In genomic region chr9:89309608-89310485, GRCh38 we compare ENCODE assay signal across 8 cellular contexts. TPM values are rescaled to one million over a fixed set of nuclear protein-coding genes. Genes with fewer than 3 reads are reported as not detected.
A peak's percentile ranks its signal among the peaks of the same experiment; 100 is the strongest.
DNase-seq lines count a peak whose midpoint lies in the region; ATAC-seq, FAIRE-seq and TF ChIP-seq lines count a peak whose summit lies in the region.

No MANE protein-coding gene starts in this region.

- intact Hi-C loops in endothelial cell of umbilical vein (cut with micrococcal nuclease), result loop anchor here (1.0 to 10.0 kb wide), 5 partner anchors 8 to 923 kb away; partner anchors contain the start of genes SECISBP2 and SPIN1

- H3K9me3 ChIP-seq in endothelial cell of umbilical vein (replicated peaks; ENCODE audit: control insufficient read depth, insufficient read depth, low read length) (no peaks in the 10 kb centered on the region), neutrophil (no peaks in the 10 kb centered on the region)

- CTCF ChIA-PET in T-cell (lab: Charles Lee) (interaction anchor here in 1 of 2 donors (0.8 kb wide), 1 partner anchor 9 kb away, joined by 5 read pairs; the partner anchor contains the start of gene SECISBP2), endothelial cell of umbilical vein (lab: Charles Lee) (interaction anchor here (1.3 kb wide), 1 partner anchor 31 kb away, joined by 4 read pairs; no protein-coding TSS in a partner anchor)

- H2AFZ ChIP-seq in endothelial cell of umbilical vein (ENCODE audit: low read depth, low read length), result no peak overlapping the region

- peak overlapping the region; percentile 84 to 97 (median 95) for H3K4me3 Mint-ChIP-seq in T-cell

- H3K4me1 ChIP-seq in endothelial cell of umbilical vein (ENCODE audit: control insufficient read depth, extremely low read depth, insufficient read depth, low read length) (peaks cover 25% of the 10 kb centered on the region), neutrophil (ENCODE audit: control insufficient read depth in 1 of 2, insufficient read depth in 1 of 2, low read depth in 1 of 2, low read length in 1 of 2) (peaks cover 41 to 50% of the 10 kb centered on the region in 2 experiments)

- H3K9me3 Mint-ChIP-seq in T-cell, result no peaks in the 10 kb centered on the region

- POLR2A ChIA-PET in T-cell (lab: Charles Lee), result interaction anchor here in 1 of 2 donors (0.5 kb wide), 1 partner anchor 775 kb away, joined by 3 read pairs; the partner anchor contains the start of gene NXNL2
- POLR2A ChIA-PET in endothelial cell of umbilical vein (lab: Charles Lee), result interaction anchor here (0.6 kb wide), 1 partner anchor 9 kb away, joined by 3 read pairs; the partner anchor contains the start of gene SECISBP2

- dilution Hi-C loops in endothelial cell of umbilical vein (cut with MboI; ENCODE audit: extremely low pct_ligation_motif_present, low sequenced_read_pairs), result no loop called here

- no peaks in the 10 kb centered on the region for H4K20me1 ChIP-seq in endothelial cell of umbilical vein (replicated peaks; ENCODE audit: control insufficient read depth, extremely low read depth, insufficient read depth, low read length)

- H3K4me3 ChIP-seq in endothelial cell of umbilical vein (replicated peaks in 1 of 3; ENCODE audit: insufficient read depth in 1 of 3, low read depth in 1 of 3, low read length in 3 of 3) (peak overlapping the region; percentile 41 to 70 (median 54)), neutrophil (ENCODE audit: low read depth in 1 of 2, low read length in 1 of 2) (peak overlapping the region; percentile 77 to 87)

- peak; percentile 28 for FAIRE-seq in endothelial cell of umbilical vein (lab: Jason Lieb, UNC)

- BruUV-seq in endothelial cell of umbilical vein (replicated peaks; lab: Mats Ljungman, UMichigan), result TSS peak; percentile 81

- H3K79me2 ChIP-seq in endothelial cell of umbilical vein (ENCODE audit: control insufficient read depth, insufficient read depth, low read length), result peaks cover 38% of the 10 kb centered on the region

- H3K36me3 Mint-ChIP-seq in T-cell, result peaks cover 3% of the 10 kb centered on the region

- ATAC-seq in T-cell (replicated peaks in 1 of 4), result no peak
- no peak for ATAC-seq in HG02840 (IDR thresholded peaks at IDR 0.05; ENCODE audit: low FRiP score, unreplicated experiment)
- no peak for ATAC-seq in GM21737 (IDR thresholded peaks at IDR 0.05; ENCODE audit: unreplicated experiment)

- H3K9me1 ChIP-seq in endothelial cell of umbilical vein (replicated peaks; ENCODE audit: control insufficient read depth, extremely low read depth, insufficient read depth, low read length), result no peaks in the 10 kb centered on the region

- peak overlapping the region; percentile 90 for H3K4me2 ChIP-seq in endothelial cell of umbilical vein (ENCODE audit: insufficient read depth, low read length)

- DNase-seq in NCI-H2227 (lab: John Stamatoyannopoulos, UW; ENCODE audit: unreplicated experiment) (peak; percentile 4), NCI-H2227 treated with DMSO at 0.1 percent for 48 hours (lab: John Stamatoyannopoulos, UW) (no peak), T-cell (no peak), endothelial cell of umbilical vein (ENCODE audit: low read depth, low spot score) (peak; percentile 37), NCI-H1417 treated with DMSO at 0.1 percent for 48 hours (lab: John Stamatoyannopoulos, UW) (no peak)

- peaks cover 16 to 42% (median 34%) of the 10 kb centered on the region in 3 donors for H3K4me1 Mint-ChIP-seq in T-cell

- no peaks in the 10 kb centered on the region for H3K27me3 Mint-ChIP-seq in T-cell

- peak; percentile 49 for TF ChIP-seq POLR2A in endothelial cell of umbilical vein (IDR thresholded peaks at IDR 0.05; ENCODE audit: low read depth, low read length)

- H3K9ac ChIP-seq in endothelial cell of umbilical vein (replicated peaks; ENCODE audit: extremely low read depth, insufficient read depth, low read length), result peak overlapping the region; percentile 98

- no peaks in the 10 kb centered on the region for H3K27me3 ChIP-seq in endothelial cell of umbilical vein (ENCODE audit: control insufficient read depth in 2 of 2, insufficient read depth in 2 of 2, low read length in 2 of 2)
- H3K27me3 ChIP-seq in neutrophil, result no peaks in the 10 kb centered on the region

- H3K36me3 ChIP-seq in endothelial cell of umbilical vein (ENCODE audit: control insufficient read depth in 2 of 2, extremely low read depth in 1 of 2, insufficient read depth in 2 of 2, low read length in 2 of 2) (peaks cover 0 to under 1% of the 10 kb centered on the region in 2 experiments), neutrophil (no peaks in the 10 kb centered on the region)

- TF ChIP-seq CTCF in endothelial cell of umbilical vein (IDR thresholded peaks at IDR 0.05; ENCODE audit: extremely low read depth in 1 of 2, insufficient read depth in 1 of 2, low read depth in 1 of 2, low read length in 2 of 2), result no peak
- TF ChIP-seq CTCF in neutrophil (IDR thresholded peaks at IDR 0.05), result no peak

- H3K27ac ChIP-seq in endothelial cell of umbilical vein (ENCODE audit: insufficient read depth, low read depth, low read length), result peak overlapping the region; percentile 98
- H3K27ac ChIP-seq in neutrophil, result peak overlapping the region; percentile 97

- H3K27ac Mint-ChIP-seq in T-cell, result peak overlapping the region; percentile 90 to 98

TF ChIP-seq in endothelial cell of umbilical vein, 7 proteins besides CTCF, POLR2A, EP300 and RAD21:
- no peak for TF ChIP-seq FOS (IDR thresholded peaks at IDR 0.05; ENCODE audit: borderline replicate concordance, insufficient read depth, low read length)
- TF ChIP-seq GATA2 (IDR thresholded peaks at IDR 0.05; ENCODE audit: insufficient read depth, insufficient read length, low read depth, low read length), result no peak
- no peak for TF ChIP-seq JUN (IDR thresholded peaks at IDR 0.05; ENCODE audit: borderline replicate concordance, insufficient read depth, insufficient read length, low read depth)
- TF ChIP-seq POLR2AphosphoS5 (IDR thresholded peaks at IDR 0.05; ENCODE audit: insufficient read depth, low read depth, low read length), result peak; percentile 59

RNA-seq across cellular contexts. Expression of gene CKS2, which starts 1.1 kb away (rescaled TPM):
- total RNA-seq in T-cell (10 to 100 TPM in 1 of 5 donors, 1 to 10 TPM in 4; 8.6 to 13.1 (median 9.2) TPM), endothelial cell of umbilical vein (149 and 153 TPM in 2 replicates)
- 269 and 302 TPM in 2 replicates for polyA plus RNA-seq in endothelial cell of umbilical vein
- polyA plus RNA-seq in endothelial cell of umbilical vein (2011; cell fraction: cytosol; rRNA removed), result 415 TPM in 2 replicates
- polyA plus RNA-seq in endothelial cell of umbilical vein (2011; cell fraction: nucleus; rRNA removed), result 154 and 164 TPM in 2 replicates
- 219 and 459 TPM in 2 replicates for polyA plus RNA-seq in endothelial cell of umbilical vein (2012)
- polyA minus RNA-seq in endothelial cell of umbilical vein, result 80.2 and 88.4 TPM in 2 replicates
- polyA minus RNA-seq in endothelial cell of umbilical vein (2011; cell fraction: cytosol; rRNA and poly(A)+ RNA removed), result 155 TPM
- polyA minus RNA-seq in endothelial cell of umbilical vein (2011; cell fraction: nucleus; rRNA and poly(A)+ RNA removed), result 19.5 and 25.2 TPM in 2 replicates

RNA-seq across cellular contexts. Expression of gene SECISBP2, which starts 8.5 kb away (rescaled TPM):
- 100 to 1,000 TPM in 2 of 5 donors, 10 to 100 TPM in 3; 78.8 to 132 (median 87.5) TPM for total RNA-seq in T-cell
- total RNA-seq in endothelial cell of umbilical vein, result 34.1 and 36.3 TPM in 2 replicates
- 18.0 and 22.7 TPM in 2 replicates for polyA plus RNA-seq in endothelial cell of umbilical vein
- 23.6 TPM in 2 replicates for polyA plus RNA-seq in endothelial cell of umbilical vein (2011; cell fraction: cytosol; rRNA removed)
- 94.9 and 107 TPM in 2 replicates for polyA plus RNA-seq in endothelial cell of umbilical vein (2011; cell fraction: nucleus; rRNA removed)
- 19.6 and 21.6 TPM in 2 replicates for polyA plus RNA-seq in endothelial cell of umbilical vein (2012)
- 37.7 and 39.6 TPM in 2 replicates for polyA minus RNA-seq in endothelial cell of umbilical vein
- polyA minus RNA-seq in endothelial cell of umbilical vein (2011; cell fraction: cytosol; rRNA and poly(A)+ RNA removed), result 17.7 TPM
- 62.4 and 97.5 TPM in 2 replicates for polyA minus RNA-seq in endothelial cell of umbilical vein (2011; cell fraction: nucleus; rRNA and poly(A)+ RNA removed)

Comparison
In these comparisons a context has a peak if more than half of its experiments do, and no peak if none do; other contexts are left out.
1. DNase-seq: peak in NCI-H2227 (single experiment) and endothelial cell of umbilical vein (single experiment); none in NCI-H2227 treated with DMSO at 0.1 percent for 48 hours (single experiment), T-cell (0 of 34) and NCI-H1417 treated with DMSO at 0.1 percent for 48 hours (single experiment).
2. RNA of gene CKS2, which starts 1.1 kb away (total RNA-seq): 149 to 153 TPM in endothelial cell of umbilical vein; 8.6 to 13.1 TPM in T-cell; every median in the first group is over 10 times any median in the second.